ENCODE assay signal across 2 cellular contexts in the genomic region with DNA sequence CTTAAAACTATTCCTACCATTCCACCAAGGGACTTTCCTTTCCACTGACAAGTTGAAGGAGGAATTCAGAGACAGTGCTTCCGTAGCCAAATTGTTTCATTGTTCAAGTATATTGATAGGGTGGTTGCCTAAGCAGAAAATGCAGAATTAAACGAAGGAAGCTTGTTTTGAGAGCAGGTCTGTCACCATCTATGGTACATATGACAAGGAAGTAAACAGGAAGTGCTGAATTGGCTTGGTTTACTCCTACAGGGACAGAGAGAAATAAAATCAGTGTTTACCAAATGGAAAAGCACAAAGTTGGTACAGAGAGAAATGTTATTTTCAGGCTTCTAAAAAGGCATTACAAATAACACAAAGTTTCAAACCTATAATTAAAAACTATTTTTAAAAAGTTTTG.
TF ChIP-seq lines count a peak whose summit lies in the region.

No MANE protein-coding gene starts in this region.

TF ChIP-seq in HepG2, 621 proteins besides CTCF, POLR2A, EP300 and RAD21 (continued from another document):
- TF ChIP-seq TFDP1 (CRISPR knock-in tag; IDR thresholded peaks at IDR 0.05; ENCODE audit: borderline replicate concordance) = no peak
- TF ChIP-seq, protein P1, sequence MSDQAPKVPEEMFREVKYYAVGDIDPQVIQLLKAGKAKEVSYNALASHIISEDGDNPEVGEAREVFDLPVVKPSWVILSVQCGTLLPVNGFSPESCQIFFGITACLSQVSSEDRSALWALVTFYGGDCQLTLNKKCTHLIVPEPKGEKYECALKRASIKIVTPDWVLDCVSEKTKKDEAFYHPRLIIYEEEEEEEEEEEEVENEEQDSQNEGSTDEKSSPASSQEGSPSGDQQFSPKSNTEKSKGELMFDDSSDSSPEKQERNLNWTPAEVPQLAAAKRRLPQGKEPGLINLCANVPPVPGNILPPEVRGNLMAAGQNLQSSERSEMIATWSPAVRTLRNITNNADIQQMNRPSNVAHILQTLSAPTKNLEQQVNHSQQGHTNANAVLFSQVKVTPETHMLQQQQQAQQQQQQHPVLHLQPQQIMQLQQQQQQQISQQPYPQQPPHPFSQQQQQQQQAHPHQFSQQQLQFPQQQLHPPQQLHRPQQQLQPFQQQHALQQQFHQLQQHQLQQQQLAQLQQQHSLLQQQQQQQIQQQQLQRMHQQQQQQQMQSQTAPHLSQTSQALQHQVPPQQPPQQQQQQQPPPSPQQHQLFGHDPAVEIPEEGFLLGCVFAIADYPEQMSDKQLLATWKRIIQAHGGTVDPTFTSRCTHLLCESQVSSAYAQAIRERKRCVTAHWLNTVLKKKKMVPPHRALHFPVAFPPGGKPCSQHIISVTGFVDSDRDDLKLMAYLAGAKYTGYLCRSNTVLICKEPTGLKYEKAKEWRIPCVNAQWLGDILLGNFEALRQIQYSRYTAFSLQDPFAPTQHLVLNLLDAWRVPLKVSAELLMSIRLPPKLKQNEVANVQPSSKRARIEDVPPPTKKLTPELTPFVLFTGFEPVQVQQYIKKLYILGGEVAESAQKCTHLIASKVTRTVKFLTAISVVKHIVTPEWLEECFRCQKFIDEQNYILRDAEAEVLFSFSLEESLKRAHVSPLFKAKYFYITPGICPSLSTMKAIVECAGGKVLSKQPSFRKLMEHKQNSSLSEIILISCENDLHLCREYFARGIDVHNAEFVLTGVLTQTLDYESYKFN (CRISPR knock-in tag; conservative IDR thresholded peaks at IDR 0.05) = no peak
- no peak for TF ChIP-seq FOXC1 (CRISPR knock-in tag; IDR thresholded peaks at IDR 0.05; ENCODE audit: borderline replicate concordance)
- no peak for TF ChIP-seq RBFOX2 (IDR thresholded peaks at IDR 0.05; ENCODE audit: low read depth, low read length)
- TF ChIP-seq, protein P2, sequence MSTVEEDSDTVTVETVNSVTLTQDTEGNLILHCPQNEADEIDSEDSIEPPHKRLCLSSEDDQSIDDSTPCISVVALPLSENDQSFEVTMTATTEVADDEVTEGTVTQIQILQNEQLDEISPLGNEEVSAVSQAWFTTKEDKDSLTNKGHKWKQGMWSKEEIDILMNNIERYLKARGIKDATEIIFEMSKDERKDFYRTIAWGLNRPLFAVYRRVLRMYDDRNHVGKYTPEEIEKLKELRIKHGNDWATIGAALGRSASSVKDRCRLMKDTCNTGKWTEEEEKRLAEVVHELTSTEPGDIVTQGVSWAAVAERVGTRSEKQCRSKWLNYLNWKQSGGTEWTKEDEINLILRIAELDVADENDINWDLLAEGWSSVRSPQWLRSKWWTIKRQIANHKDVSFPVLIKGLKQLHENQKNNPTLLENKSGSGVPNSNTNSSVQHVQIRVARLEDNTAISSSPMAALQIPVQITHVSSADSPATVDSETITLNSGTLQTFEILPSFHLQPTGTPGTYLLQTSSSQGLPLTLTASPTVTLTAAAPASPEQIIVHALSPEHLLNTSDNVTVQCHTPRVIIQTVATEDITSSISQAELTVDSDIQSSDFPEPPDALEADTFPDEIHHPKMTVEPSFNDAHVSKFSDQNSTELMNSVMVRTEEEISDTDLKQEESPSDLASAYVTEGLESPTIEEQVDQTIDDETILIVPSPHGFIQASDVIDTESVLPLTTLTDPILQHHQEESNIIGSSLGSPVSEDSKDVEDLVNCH (CRISPR knock-in tag; IDR thresholded peaks at IDR 0.05) = no peak
- no peak for TF ChIP-seq HBP1 (CRISPR knock-in tag; IDR thresholded peaks at IDR 0.05; ENCODE audit: low read depth)

TF ChIP-seq in K562, 482 proteins besides CTCF, POLR2A, EP300 and RAD21 (continued from another document):
- no peak for TF ChIP-seq ZBTB49 (CRISPR knock-in tag; IDR thresholded peaks at IDR 0.05; ENCODE audit: borderline replicate concordance)
TF ChIP-seq in K562: peak in this region for 1.
